9 cellular contexts compared by ENCODE assay signal in genomic region chr4:73868206-73869129, GRCh38. TPM values are rescaled to one million over a fixed set of nuclear protein-coding genes. Genes with fewer than 3 reads are reported as not detected.
DNase-seq lines count a peak whose midpoint lies in the region; ATAC-seq and TF ChIP-seq lines count a peak whose summit lies in the region.
"Had no signal": no experiment of that assay in that cellular context is flagged by ENCODE, and none has a peak within 500 bp of the region (broad histone marks: within the 10 kb centered on the region; RNA-seq: fewer than 3 reads in every experiment).

No MANE protein-coding gene starts in this region.

- no peak for TF ChIP-seq EP300 in gastroesophageal sphincter (IDR thresholded peaks at IDR 0.05)

- H2BK5ac ChIP-seq in neuronal stem cell (ENCODE audit: low read length) = no peak overlapping the region

- H3K27ac ChIP-seq in gastroesophageal sphincter (peak overlapping the region in 1 of 4 donors; percentile 59), neuronal stem cell (replicated peaks; ENCODE audit: low read length) (no peak overlapping the region)

- H2AK5ac ChIP-seq in neuronal stem cell (ENCODE audit: low read depth, low read length) = no peak overlapping the region

- H3K9ac ChIP-seq in neuronal stem cell (ENCODE audit: low read depth, low read length, poor library complexity) = no peak overlapping the region

- TF ChIP-seq CTCF in AG09309 (IDR thresholded peaks at IDR 0.05; ENCODE audit: control insufficient read depth, insufficient read depth, low read depth, low read length, missing control alignments) = no peak
- TF ChIP-seq CTCF in gastroesophageal sphincter (IDR thresholded peaks at IDR 0.05) = no peak

- H2BK12ac ChIP-seq in neuronal stem cell (ENCODE audit: low read length) = no peak overlapping the region

- H3K4me1 ChIP-seq in gastroesophageal sphincter = peaks cover 0 to 14% (median 0%) of the 10 kb centered on the region in 3 donors
- H3K4me1 ChIP-seq in neuronal stem cell (ENCODE audit: control insufficient read depth in 2 of 2, insufficient read depth in 1 of 2, low read depth in 1 of 2, low read length in 2 of 2) = no peaks in the 10 kb centered on the region

- H3K18ac ChIP-seq in neuronal stem cell (ENCODE audit: low read length) = peak overlapping the region; percentile 41

- H3K4me3 ChIP-seq in AG09309 (ENCODE audit: control insufficient read depth, low read depth, low read length) = peak overlapping the region; percentile 70
- H3K4me3 ChIP-seq in gastroesophageal sphincter = peak overlapping the region; percentile 28 to 57
- peak overlapping the region in 1 of 2 donors; percentile 85 for H3K4me3 ChIP-seq in neuronal stem cell (ENCODE audit: low read length in 2 of 2)

- DNase-seq in AG09309 (ENCODE audit: low read depth) (no peak), neuronal stem cell (ENCODE audit: low spot score) (peak; percentile 5), posterior vena cava (ENCODE audit: low spot score) (no peak), HPDE6-E6E7 (ENCODE audit: extremely low spot score) (no peak)
- DNase-seq in activated CD8-positive, alpha-beta memory T cell treated with anti-CD3 and anti-CD28 coated beads, Interleukin-2, amount 50 U/mL, for 48 hours = no peak

- H3K23ac ChIP-seq in neuronal stem cell (ENCODE audit: low read depth, low read length, poor library complexity) = no peak overlapping the region

- H3K14ac ChIP-seq in neuronal stem cell (ENCODE audit: low read length) = no peak overlapping the region

- H3K36me3 ChIP-seq in gastroesophageal sphincter (no peaks in the 10 kb centered on the region), neuronal stem cell (replicated peaks in 1 of 2; ENCODE audit: control insufficient read depth in 2 of 2, insufficient read depth in 2 of 2, low read length in 2 of 2) (no peaks in the 10 kb centered on the region)

- H2BK120ac ChIP-seq in neuronal stem cell (ENCODE audit: low read depth, low read length) = no peak overlapping the region

- H3K79me1 ChIP-seq in neuronal stem cell (ENCODE audit: low read depth, low read length) = no peaks in the 10 kb centered on the region

- H3K4ac ChIP-seq in neuronal stem cell (ENCODE audit: low read length) = no peak overlapping the region

- ATAC-seq in SK-N-SH treated with all-trans-retinoic acid at 6 μM for 48 hours = peak; percentile 53
- ATAC-seq in gastroesophageal sphincter = peak; percentile 29
- ATAC-seq in HG03025 (IDR thresholded peaks at IDR 0.05; ENCODE audit: low FRiP score, unreplicated experiment) = no peak

- H4K8ac ChIP-seq in neuronal stem cell (ENCODE audit: low read depth, low read length) = no peak overlapping the region

- TF ChIP-seq POLR2A in gastroesophageal sphincter (IDR thresholded peaks at IDR 0.05) = no peak

- H2BK15ac ChIP-seq in neuronal stem cell (ENCODE audit: low read length) = peak overlapping the region; percentile 27

- no peak overlapping the region for H4K91ac ChIP-seq in neuronal stem cell (ENCODE audit: low read depth, low read length, poor library complexity)

- H2AFZ ChIP-seq in neuronal stem cell (ENCODE audit: low read length) = peak overlapping the region; percentile 66

- H3K9me3 ChIP-seq in gastroesophageal sphincter (no peaks in the 10 kb centered on the region), neuronal stem cell (replicated peaks in 1 of 2; ENCODE audit: control insufficient read depth in 2 of 2, insufficient read depth in 1 of 2, low read depth in 1 of 2, low read length in 2 of 2) (no peaks in the 10 kb centered on the region)

- 21 to 29% methylated on average over 3 to 14 of the region's 16 CpGs for WGBS in gastroesophageal sphincter (ENCODE audit: low coverage in 1 of 2), 2 donors
- WGBS in neuronal stem cell (ENCODE audit: extremely low coverage in 2 of 2, insufficient read length in 2 of 2, insufficient replicate concordance in 1 of 2), 2 donors = no CpG with 5 or more reads among the region's 16 CpGs

- H3K27me3 ChIP-seq in gastroesophageal sphincter (peaks cover 37% of the 10 kb centered on the region), neuronal stem cell (ENCODE audit: control insufficient read depth in 3 of 3, insufficient read depth in 3 of 3, low read depth in 1 of 3, low read length in 3 of 3) (peaks cover 0 to 21% (median 21%) of the 10 kb centered on the region in 3 experiments)

- intact Hi-C loops in posterior vena cava (cut with DNase I) = no loop called here

- peak overlapping the region; percentile 94 for H3K4me2 ChIP-seq in neuronal stem cell (ENCODE audit: insufficient read depth, low read length, poor library complexity, severe bottlenecking)

TF ChIP-seq in SK-N-SH treated with all-trans-retinoic acid at 6 μM for 48 hours, 23 proteins besides CTCF, POLR2A, EP300 and RAD21 (continues in another document):
- TF ChIP-seq ZFP3 (CRISPR knock-in tag; IDR thresholded peaks at IDR 0.05) (no peak), OSR1 (CRISPR knock-in tag; IDR thresholded peaks at IDR 0.05) (no peak), GLIS3 (CRISPR knock-in tag; IDR thresholded peaks at IDR 0.05) (no peak), ZC3H10 (CRISPR knock-in tag; IDR thresholded peaks at IDR 0.05) (no peak), ZNF8 (CRISPR knock-in tag; IDR thresholded peaks at IDR 0.05) (no peak), ZNF70 (CRISPR knock-in tag; IDR thresholded peaks at IDR 0.05) (no peak), PATZ1 (CRISPR knock-in tag; IDR thresholded peaks at IDR 0.05; ENCODE audit: borderline replicate concordance) (no peak), TOX (CRISPR knock-in tag; IDR thresholded peaks at IDR 0.05; ENCODE audit: borderline replicate concordance) (no peak), ZFP30 (CRISPR knock-in tag; IDR thresholded peaks at IDR 0.05) (no peak), CREB5 (CRISPR knock-in tag; IDR thresholded peaks at IDR 0.05; ENCODE audit: low read depth) (no peak), TSHZ2 (CRISPR knock-in tag; IDR thresholded peaks at IDR 0.05) (no peak), PPARA (CRISPR knock-in tag; IDR thresholded peaks at IDR 0.05; ENCODE audit: borderline replicate concordance) (no peak), RARB (CRISPR knock-in tag; IDR thresholded peaks at IDR 0.05) (no peak), BACH2 (CRISPR knock-in tag; IDR thresholded peaks at IDR 0.05; ENCODE audit: borderline replicate concordance) (no peak)

RNA-seq across cellular contexts. Expression of gene CXCL1, which starts 0.7 kb away (rescaled TPM):
- total RNA-seq in gastroesophageal sphincter = 10 to 100 TPM in 1 of 4 donors, 1 to 10 TPM in 2, not detected in 1; 1.6 to 10.5 (median 3.1) TPM
- polyA plus RNA-seq in neuronal stem cell (2013, experiment 1 of 2) = not detected
- polyA plus RNA-seq in neuronal stem cell (2013, experiment 2 of 2) = 0.07 TPM
- 1 to 10 TPM in 1 of 2 donors, under 1 TPM in 1; 0.74 to 2.2 TPM for total RNA-seq in posterior vena cava

RNA-seq across cellular contexts. Expression of gene PF4V1, which starts 15.4 kb away (rescaled TPM):
- total RNA-seq in gastroesophageal sphincter (not detected), posterior vena cava (not detected)
- polyA plus RNA-seq in neuronal stem cell (2013, experiment 1 of 2) = not detected
- not detected for polyA plus RNA-seq in neuronal stem cell (2013, experiment 2 of 2)
- total RNA-seq: pulmonary artery endothelial cell had no signal

RNA-seq across cellular contexts. Expression of gene CXCL6, which starts 32.0 kb away (rescaled TPM):
- 1 to 10 TPM in 1 of 4 donors, not detected in 3; 1.1 TPM for total RNA-seq in gastroesophageal sphincter
- 1.5 TPM for polyA plus RNA-seq in neuronal stem cell (2013, experiment 1 of 2)
- polyA plus RNA-seq in neuronal stem cell (2013, experiment 2 of 2) = 1.4 TPM
- total RNA-seq in posterior vena cava = not detected
